Comparison of ENCODE assay signal across 29 cellular contexts in genomic region chr4:109985993-109986640, GRCh38.
DNase-seq lines count a peak whose midpoint lies in the region; ATAC-seq and TF ChIP-seq lines count a peak whose summit lies in the region.
"Had no signal": no experiment of that assay in that cellular context is flagged by ENCODE, and none has a peak within 500 bp of the region (broad histone marks: within the 10 kb centered on the region; RNA-seq: fewer than 3 reads in every experiment).

No MANE protein-coding gene starts in this region.

- no peaks in the 10 kb centered on the region for H3K27me3 ChIP-seq in gastrocnemius medialis
- H3K27me3 ChIP-seq: esophagus squamous epithelium, left lung, neutrophil, thyroid gland had no signal

- H3K27ac ChIP-seq in gastrocnemius medialis = peak overlapping the region; percentile 72 to 82 (median 76)
- H3K27ac ChIP-seq: left lung, neutrophil, PC-9, thyroid gland had no signal

- H3K9me3 Mint-ChIP-seq in T-cell = no peaks in the 10 kb centered on the region
- H3K9me3 Mint-ChIP-seq: activated naive CD8-positive, alpha-beta T cell treated with anti-CD3 and anti-CD28 coated beads for 36 hours; CD4-positive, alpha-beta T cell; stimulated activated naive CD8-positive, alpha-beta T cell treated with anti-CD3 and anti-CD28 coated beads, Interleukin-15, amount 100 ng/mL, for 72 hours had no signal

- intact Hi-C loops in gastrocnemius medialis (cut with DNase I; ENCODE audit: low total_unique reads) = no loop called here

- H3K27ac Mint-ChIP-seq in T-cell = no peak overlapping the region
- H3K27ac Mint-ChIP-seq: activated CD8-positive, alpha-beta T cell treated with anti-CD3 and anti-CD28 coated beads, Interleukin-2, amount 10 ng/mL, durations not matched to agents 7 days and 5 days; activated naive CD8-positive, alpha-beta T cell treated with anti-CD3 and anti-CD28 coated beads for 36 hours; CD4-positive, alpha-beta T cell; naive B cell; stimulated activated naive CD8-positive, alpha-beta T cell treated with anti-CD3 and anti-CD28 coated beads, Interleukin-15, amount 100 ng/mL, for 72 hours had no signal

- peaks cover 14 to 21% of the 10 kb centered on the region in 2 donors for H3K4me1 ChIP-seq in gastrocnemius medialis
- H3K4me1 ChIP-seq: HAP-1 had no signal

- peaks cover 0 to 6% (median 0%) of the 10 kb centered on the region in 3 donors for H3K4me1 Mint-ChIP-seq in T-cell

- no peaks in the 10 kb centered on the region for H3K36me3 Mint-ChIP-seq in T-cell
- H3K36me3 Mint-ChIP-seq: activated naive CD8-positive, alpha-beta T cell treated with anti-CD3 and anti-CD28 coated beads for 36 hours had no signal

- POLR2A ChIA-PET in T-cell (lab: Charles Lee) = no interaction called here

- peaks cover 11 to 16% of the 10 kb centered on the region in 2 donors for H3K27me3 Mint-ChIP-seq in T-cell
- H3K27me3 Mint-ChIP-seq: naive B cell; stimulated activated naive CD8-positive, alpha-beta T cell treated with anti-CD3 and anti-CD28 coated beads, Interleukin-15, amount 100 ng/mL, for 72 hours had no signal

- TF ChIP-seq CTCF in gastrocnemius medialis (IDR thresholded peaks at IDR 0.05 in 4 of 5, conservative IDR thresholded peaks at IDR 0.05 in 1 of 5) = no peak

- in situ Hi-C loops in gastrocnemius medialis (cut with MboI; ENCODE audit: low sequenced_read_pairs in 4 of 4) = loop anchor here in 2 of 4 donors (25.0 kb wide), 1 partner anchor 574 kb away; no protein-coding TSS in a partner anchor

- TF ChIP-seq POLR2A in gastrocnemius medialis (IDR thresholded peaks at IDR 0.05) = peak in 1 of 2 donors; percentile 51

- no peak overlapping the region for H3K4me3 Mint-ChIP-seq in T-cell
- H3K4me3 Mint-ChIP-seq: activated CD8-positive, alpha-beta T cell treated with anti-CD3 and anti-CD28 coated beads, Interleukin-2, amount 10 ng/mL, durations not matched to agents 7 days and 5 days; activated naive CD8-positive, alpha-beta T cell treated with anti-CD3 and anti-CD28 coated beads for 36 hours; CD4-positive, alpha-beta T cell; naive B cell; stimulated activated naive CD8-positive, alpha-beta T cell treated with anti-CD3 and anti-CD28 coated beads, Interleukin-15, amount 100 ng/mL, for 72 hours had no signal

- peak; percentile 97 to 99 for ATAC-seq in gastrocnemius medialis
- no peak for ATAC-seq in T-cell (replicated peaks in 1 of 4)
- ATAC-seq: activated CD4-positive, CD25-positive, alpha-beta regulatory T cell treated with anti-CD3 and anti-CD28 coated beads, Interleukin-2, amount 50 U/mL, for 24 hours; activated CD8-positive, alpha-beta T cell treated with anti-CD3 and anti-CD28 coated beads, Interleukin-2, amount 10 ng/mL, durations not matched to agents 7 days and 5 days; left lung; stimulated activated naive CD8-positive, alpha-beta T cell treated with anti-CD3 and anti-CD28 coated beads, Interleukin-15, amount 100 ng/mL, for 72 hours had no signal

- DNase-seq in GM03348 (ENCODE audit: low spot score) (peak; percentile 42), NCI-H526 (lab: John Stamatoyannopoulos, UW) (peak; percentile 14 to 42), dedifferentiated amniotic fluid mesenchymal stem cell (ENCODE audit: extremely low spot score) (peak; percentile 86), gastrocnemius medialis (peak; percentile 10 to 27), SHP77 treated with DMSO at 0.1 percent for 48 hours (lab: John Stamatoyannopoulos, UW) (no peak), NCI-H2196 treated with DMSO at 0.1 percent for 48 hours (lab: John Stamatoyannopoulos, UW; ENCODE audit: unreplicated experiment) (no peak), T-cell (no peak), cerebellar cortex (ENCODE audit: low spot score) (no peak)
- DNase-seq: activated CD8-positive, alpha-beta T cell treated with anti-CD3 and anti-CD28 coated beads, Interleukin-2, amount 10 ng/mL, durations not matched to agents 7 days and 5 days; activated effector memory CD4-positive, alpha-beta T cell treated with anti-CD3 and anti-CD28 coated beads, Interleukin-2, amount 50 U/mL, for 16 hours; activated naive CD8-positive, alpha-beta T cell treated with anti-CD3 and anti-CD28 coated beads for 36 hours; activated T-cell treated with anti-CD3 and anti-CD28 coated beads for 4 hours; AML-193; caudate nucleus; CD4-positive, alpha-beta T cell; esophagus squamous epithelium; IMR-90; left lung; mesendoderm; naive B cell; NCI-H1105; NCI-H2029; PC-9; Right ventricle myocardium superior; stimulated activated naive CD8-positive, alpha-beta T cell treated with anti-CD3 and anti-CD28 coated beads, Interleukin-15, amount 100 ng/mL, for 72 hours; thyroid gland had no signal

- H3K36me3 ChIP-seq in gastrocnemius medialis = peaks cover 0 to 27% of the 10 kb centered on the region in 2 donors
- H3K36me3 ChIP-seq: esophagus squamous epithelium, HAP-1, left lung, neutrophil, thyroid gland had no signal

- no peaks in the 10 kb centered on the region for H3K9me3 ChIP-seq in gastrocnemius medialis
- H3K9me3 ChIP-seq: esophagus squamous epithelium, HAP-1, left lung, neutrophil, thyroid gland had no signal

- CTCF ChIA-PET in T-cell (lab: Charles Lee) = no interaction called here

- H3K4me3 ChIP-seq in gastrocnemius medialis = no peak overlapping the region
- H3K4me3 ChIP-seq: esophagus squamous epithelium, HAP-1, left lung, PC-9, thyroid gland had no signal

Comparison
In these comparisons a context has a peak if more than half of its experiments do, and no peak if none do; other contexts are left out.
1. DNase-seq: peak in GM03348 (single experiment), NCI-H526 (2 of 2), dedifferentiated amniotic fluid mesenchymal stem cell (single experiment) and gastrocnemius medialis (2 of 2); none in SHP77 treated with DMSO at 0.1 percent for 48 hours (single experiment), NCI-H2196 treated with DMSO at 0.1 percent for 48 hours (single experiment), T-cell (0 of 34) and cerebellar cortex (single experiment).
2. ATAC-seq: peak in gastrocnemius medialis (2 of 2); none in T-cell (0 of 4).